In genomic region chr3:192911293-192911692, GRCh38 we compare ENCODE assay signal across 1 cellular context.
TF ChIP-seq lines count a peak whose summit lies in the region.

No MANE protein-coding gene starts in this region.

TF ChIP-seq in HEK293, 187 proteins besides CTCF, POLR2A, EP300 and RAD21 (continued from another document):
- TF ChIP-seq REST (tag by site-specific recombination; IDR thresholded peaks at IDR 0.05) (0 out of 2 replicates have a peak, but pooled peaks have one; percentile 55), ZNF624 (tag by site-specific recombination; IDR thresholded peaks at IDR 0.05) (no peak)
